Comparison of ENCODE assay signal across 8 cellular contexts in genomic region chr9:132546148-132547051, GRCh38. TPM values are rescaled to one million over a fixed set of nuclear protein-coding genes. Genes with fewer than 3 reads are reported as not detected.
DNase-seq lines count a peak whose midpoint lies in the region; ATAC-seq, FAIRE-seq and TF ChIP-seq lines count a peak whose summit lies in the region.

No MANE protein-coding gene starts in this region.

- H3K9me3 Mint-ChIP-seq in activated CD4-positive, alpha-beta T cell treated with anti-CD3 and anti-CD28 coated beads for 36 hours (ENCODE audit: low read depth): no peaks in the 10 kb centered on the region

- H3K27ac Mint-ChIP-seq in activated CD4-positive, alpha-beta T cell treated with anti-CD3 and anti-CD28 coated beads for 36 hours: no peak overlapping the region

- no peaks in the 10 kb centered on the region for H3K4me1 Mint-ChIP-seq in activated CD4-positive, alpha-beta T cell treated with anti-CD3 and anti-CD28 coated beads for 36 hours

- no peaks in the 10 kb centered on the region for H3K36me3 Mint-ChIP-seq in activated CD4-positive, alpha-beta T cell treated with anti-CD3 and anti-CD28 coated beads for 36 hours (ENCODE audit: low read depth)

- H3K27me3 Mint-ChIP-seq in activated CD4-positive, alpha-beta T cell treated with anti-CD3 and anti-CD28 coated beads for 36 hours: peaks cover 8% of the 10 kb centered on the region

- H3K4me3 Mint-ChIP-seq in activated CD4-positive, alpha-beta T cell treated with anti-CD3 and anti-CD28 coated beads for 36 hours: no peak overlapping the region

- POLR2A ChIA-PET in activated CD4-positive, alpha-beta T cell treated with anti-CD3 and anti-CD28 coated beads for 36 hours (lab: Charles Lee): interaction anchor here (0.5 kb wide), 1 partner anchor 571 kb away, joined by 3 read pairs; no protein-coding TSS in a partner anchor

- no peak overlapping the region for H3K27ac ChIP-seq in coronary artery

- peak overlapping the region; percentile 17 for H3K4me3 ChIP-seq in coronary artery

- DNase-seq in EL (peak; percentile 28), NCI-H2081 (lab: John Stamatoyannopoulos, UW) (peak; percentile 84 to 92), coronary artery (ENCODE audit: low spot score) (no peak), medulla oblongata (ENCODE audit: extremely low spot score) (peak; percentile 27), GM19240 (ENCODE audit: insufficient read length, low spot score) (no peak), RCC 7860 (ENCODE audit: low spot score) (no peak)
- no peak for DNase-seq in activated CD4-positive, alpha-beta T cell treated with anti-CD3 and anti-CD28 coated beads for 36 hours

- intact Hi-C loops in activated CD4-positive, alpha-beta T cell treated with anti-CD3 and anti-CD28 coated beads for 36 hours (cut with DNase I, micrococcal nuclease): no loop called here

- CTCF ChIA-PET in activated CD4-positive, alpha-beta T cell treated with anti-CD3 and anti-CD28 coated beads for 36 hours (lab: Charles Lee): interaction anchor here (0.6 to 0.7 kb wide), 3 partner anchors 14 to 771 kb away, joined by 3 to 5 read pairs (median 3); no protein-coding TSS in a partner anchor

- ATAC-seq in activated CD4-positive, alpha-beta T cell treated with anti-CD3 and anti-CD28 coated beads for 36 hours: no peak
- no peak for ATAC-seq in GM18907 (IDR thresholded peaks at IDR 0.05; ENCODE audit: unreplicated experiment)

- no peak for TF ChIP-seq CTCF in coronary artery (IDR thresholded peaks at IDR 0.05)

- FAIRE-seq in RCC 7860 (lab: Jason Lieb, UNC): no peak

RNA-seq across cellular contexts. Expression of gene BARHL1, which starts 36.0 kb away (rescaled TPM):
- total RNA-seq in activated CD4-positive, alpha-beta T cell treated with anti-CD3 and anti-CD28 coated beads for 36 hours: not detected

Comparison
In these comparisons a context has a peak if more than half of its experiments do, and no peak if none do; other contexts are left out.
1. DNase-seq: peak in EL (single experiment), NCI-H2081 (2 of 2) and medulla oblongata (single experiment); none in coronary artery (single experiment), activated CD4-positive, alpha-beta T cell treated with anti-CD3 and anti-CD28 coated beads for 36 hours (single experiment), GM19240 (single experiment) and RCC 7860 (single experiment).